Comparison of ENCODE assay signal across 8 cellular contexts in the genomic region with DNA sequence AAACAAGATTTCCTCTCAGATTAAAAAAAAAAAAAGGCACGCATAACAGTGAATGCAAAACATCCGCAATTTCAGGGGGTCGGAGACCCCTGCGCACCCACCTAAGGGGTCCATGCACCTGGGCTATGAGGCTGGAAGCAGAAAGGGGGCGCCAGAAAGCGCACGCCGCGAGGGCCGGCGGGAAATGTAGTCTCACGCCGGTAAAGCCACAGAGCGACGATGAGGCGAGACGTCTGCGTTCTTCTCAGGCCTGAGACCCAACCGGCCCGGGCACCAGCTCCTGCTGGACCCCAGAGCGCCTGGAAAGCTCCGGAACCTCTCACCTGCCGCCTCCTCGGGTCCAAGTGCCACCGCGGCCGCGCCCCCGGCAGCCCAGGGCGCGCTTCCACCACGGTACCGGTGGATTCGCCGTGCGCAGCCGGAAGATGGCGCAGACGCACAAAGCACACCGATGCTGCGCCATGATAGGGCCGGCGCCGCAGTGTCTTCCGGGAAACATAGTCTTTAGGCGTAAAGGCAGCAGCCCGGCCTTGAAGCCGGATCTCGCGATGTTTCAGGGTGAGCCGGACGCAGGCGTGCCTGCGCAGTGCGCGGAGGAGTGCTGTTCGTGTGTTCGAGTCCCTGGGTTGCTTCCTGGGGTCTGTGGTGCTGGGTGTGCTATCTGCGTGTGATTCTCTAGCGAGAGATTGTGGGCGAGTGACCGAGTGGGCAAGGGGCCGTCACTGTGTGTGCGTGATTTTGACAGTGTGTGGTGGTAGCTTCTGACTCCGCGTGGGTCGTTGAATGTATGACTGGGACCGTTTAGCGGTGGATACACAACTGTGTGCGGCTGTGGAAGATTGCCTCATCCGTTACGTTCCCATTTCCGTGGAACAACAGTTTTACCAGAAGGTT. TPM values are rescaled to one million over a fixed set of nuclear protein-coding genes. Genes with fewer than 3 reads are reported as not detected.
DNase-seq lines count a peak whose midpoint lies in the region; ATAC-seq and TF ChIP-seq lines count a peak whose summit lies in the region.

A gene (minus strand): TSS at position 416 of the 894 bp plus-strand sequence. CDS start 1,782 bp downstream, outside the sequence.

- peak within 1 kb of the TSS; percentile 100 for H2AFZ ChIP-seq in osteoblast (ENCODE audit: low read length)

- H3K4me2 ChIP-seq in osteoblast (ENCODE audit: insufficient read depth, low read length), result peak within 1 kb of the TSS; percentile 82

- H3K27me3 ChIP-seq in SJCRH30 (no peaks in the 10 kb centered on the region), osteoblast (ENCODE audit: insufficient read depth, low read length) (no peaks in the 10 kb centered on the region), thoracic aorta (replicated peaks; ENCODE audit: insufficient read depth) (no peaks in the 10 kb centered on the region)

- H3K79me2 ChIP-seq in osteoblast (ENCODE audit: insufficient read depth, low read length), result no peaks in the 10 kb centered on the region

- peaks cover 45 to 68% of the 10 kb centered on the region in 2 donors for H3K9me3 Mint-ChIP-seq in activated naive CD4-positive, alpha-beta T cell treated with anti-CD3 and anti-CD28 coated beads, Interleukin-2, amount 50 U/mL, for 72 hours

- no peaks in the 10 kb centered on the region for H4K20me1 ChIP-seq in osteoblast (ENCODE audit: insufficient read depth, low read length)

- H3K27ac ChIP-seq in SJCRH30, result peak within 1 kb of the TSS; percentile 89
- peak within 1 kb of the TSS; percentile 73 for H3K27ac ChIP-seq in osteoblast (ENCODE audit: low read depth, low read length)
- H3K27ac ChIP-seq in thoracic aorta, result peak within 1 kb of the TSS; percentile 92 to 96

- H3K36me3 Mint-ChIP-seq in activated naive CD4-positive, alpha-beta T cell treated with anti-CD3 and anti-CD28 coated beads, Interleukin-2, amount 50 U/mL, for 72 hours, result peaks cover 75 to 85% of the 10 kb centered on the region in 2 donors

- TF ChIP-seq CTCF in osteoblast (IDR thresholded peaks at IDR 0.05; ENCODE audit: extremely low read depth, low read depth, low read length) (peak; percentile 81), thoracic aorta (IDR thresholded peaks at IDR 0.05) (peak; percentile 57)

- no peaks in the 10 kb centered on the region for H3K4me1 ChIP-seq in SJCRH30
- peaks cover 6% of the 10 kb centered on the region for H3K4me1 ChIP-seq in osteoblast (ENCODE audit: insufficient read depth, low read length)
- H3K4me1 ChIP-seq in thoracic aorta (ENCODE audit: control insufficient read depth in 1 of 2, low read depth in 2 of 2), result peaks cover 9 to 14% of the 10 kb centered on the region in 2 donors

- ATAC-seq in GM21528 (IDR thresholded peaks at IDR 0.05; ENCODE audit: low FRiP score, unreplicated experiment), result peak; percentile 93
- peak; percentile 96 to 98 for ATAC-seq in activated naive CD4-positive, alpha-beta T cell treated with anti-CD3 and anti-CD28 coated beads, Interleukin-2, amount 50 U/mL, for 72 hours
- ATAC-seq in thoracic aorta (ENCODE audit: insufficient number of reproducible peaks, low FRiP score, low read depth), result peak; percentile 95

- H3K27ac Mint-ChIP-seq in activated naive CD4-positive, alpha-beta T cell treated with anti-CD3 and anti-CD28 coated beads, Interleukin-2, amount 50 U/mL, for 72 hours, result peak within 1 kb of the TSS; percentile 97 to 98

- H3K36me3 ChIP-seq in SJCRH30 (no peaks in the 10 kb centered on the region; the same call in 1 of the 2 replicates), osteoblast (ENCODE audit: insufficient read depth, low read length) (no peaks in the 10 kb centered on the region), thoracic aorta (peaks cover 20% of the 10 kb centered on the region)

- in situ Hi-C loops in KBM-7 (cut with MboI; ENCODE audit: low pct_unique_long_range_greater_than_20kb, low sequenced_read_pairs), result no loop called here

- H3K9me3 ChIP-seq in SJCRH30 (replicated peaks) (0 out of 2 replicates have a peak, but pooled peaks cover 3% of the 10 kb centered on the region), osteoblast (ENCODE audit: low read depth, low read length) (no peaks in the 10 kb centered on the region), thoracic aorta (peaks cover 3% of the 10 kb centered on the region)

- DNase-seq in DMS114 treated with DMSO at 0.1 percent for 48 hours (lab: John Stamatoyannopoulos, UW; ENCODE audit: unreplicated experiment) (peak; percentile 68), KBM-7 (peak; percentile 92), SJCRH30 (peak; percentile 93 to 96), head of caudate nucleus (peak; percentile 89 to 98 (median 95)), osteoblast (ENCODE audit: insufficient read length, low spot score, missing footprints) (peak; percentile 99), thoracic aorta (ENCODE audit: low spot score) (peak; percentile 84)
- peak; percentile 86 to 93 for DNase-seq in activated naive CD4-positive, alpha-beta T cell treated with anti-CD3 and anti-CD28 coated beads, Interleukin-2, amount 50 U/mL, for 72 hours (ENCODE audit: low spot score in 2 of 2)

- intact Hi-C loops in head of caudate nucleus (cut with DNase I), result loop anchor here (1.0 to 10.0 kb wide), 2 partner anchors 11 to 79 kb away; a partner anchor contains a TSS

- H3K4me3 ChIP-seq in SJCRH30 (peak within 1 kb of the TSS; percentile 84), osteoblast (ENCODE audit: insufficient read depth, low read length) (peak within 1 kb of the TSS; percentile 79), thoracic aorta (peak within 1 kb of the TSS; percentile 99)

RNA-seq across cellular contexts. Expression of the gene that starts here (rescaled TPM):
- 2.5 and 3.3 TPM in 2 replicates for total RNA-seq in SJCRH30 (2014; rRNA removed; shearing (Covaris generic))
- 1 to 10 TPM in 1 of 2 donors, under 1 TPM in 1; 0.84 to 3.5 TPM for total RNA-seq in activated naive CD4-positive, alpha-beta T cell treated with anti-CD3 and anti-CD28 coated beads, Interleukin-2, amount 50 U/mL, for 72 hours
- 2.2 and 3.2 TPM in 2 replicates for total RNA-seq in osteoblast
- total RNA-seq in thoracic aorta, result 1 to 10 TPM; 2.1 to 2.6 TPM

Comparison
In these comparisons a context has a peak if more than half of its experiments do, and no peak if none do; other contexts are left out.
1. Peak in every context shown above with its lines: DNase-seq, ATAC-seq, H3K4me3 ChIP-seq and H3K27ac ChIP-seq.